In genomic region chr9:126635661-126636439, GRCh38 we compare ENCODE assay signal across 19 cellular contexts. TPM values are rescaled to one million over a fixed set of nuclear protein-coding genes. Genes with fewer than 3 reads are reported as not detected.
DNase-seq lines count a peak whose midpoint lies in the region; ATAC-seq and TF ChIP-seq lines count a peak whose summit lies in the region.
"Had no signal": no experiment of that assay in that cellular context is flagged by ENCODE, and none has a peak within 500 bp of the region (broad histone marks: within the 10 kb centered on the region; RNA-seq: fewer than 3 reads in every experiment).

No MANE protein-coding gene starts in this region.

- in situ Hi-C loops in Panc1 (cut with HindIII; ENCODE audit: low pct_unique_long_range_greater_than_20kb, low sequenced_read_pairs), result no loop called here

- ATAC-seq in activated naive CD8-positive, alpha-beta T cell treated with anti-CD3 and anti-CD28 coated beads, Interleukin-2, amount 10 ng/mL, durations not matched to agents 7 days and 5 days (ENCODE audit: low read depth), result peak; percentile 23
- no peak for ATAC-seq in activated naive CD8-positive, alpha-beta T cell treated with anti-CD3 and anti-CD28 coated beads, Interleukin-2, amount 50 U/mL, for 24 hours
- ATAC-seq in Panc1, result 0 out of 2 replicates have a peak, but pooled peaks have one; percentile 36
- ATAC-seq in effector memory CD8-positive, alpha-beta T cell (replicated peaks), result no peak
- ATAC-seq in GM21423 (IDR thresholded peaks at IDR 0.05; ENCODE audit: unreplicated experiment), result no peak

- POLR2A ChIA-PET in activated naive CD8-positive, alpha-beta T cell treated with anti-CD3 and anti-CD28 coated beads, Interleukin-2, amount 10 ng/mL, durations not matched to agents 7 days and 5 days (lab: Charles Lee), result no interaction called here
- POLR2A ChIA-PET in Panc1 (lab: Charles Lee), result no interaction called here

- no peaks in the 10 kb centered on the region for H3K36me3 Mint-ChIP-seq in activated naive CD8-positive, alpha-beta T cell treated with anti-CD3 and anti-CD28 coated beads, Interleukin-2, amount 10 ng/mL, durations not matched to agents 7 days and 5 days
- no peaks in the 10 kb centered on the region for H3K36me3 Mint-ChIP-seq in activated naive CD8-positive, alpha-beta T cell treated with anti-CD3 and anti-CD28 coated beads, Interleukin-2, amount 50 U/mL, for 24 hours (ENCODE audit: low read depth)
- H3K36me3 Mint-ChIP-seq in effector memory CD8-positive, alpha-beta T cell (ENCODE audit: insufficient read depth), result peaks cover 12% of the 10 kb centered on the region
- H3K36me3 Mint-ChIP-seq in nephron progenitor cell (ENCODE audit: low read depth), result no peaks in the 10 kb centered on the region

- no peaks in the 10 kb centered on the region for H3K9me3 ChIP-seq in Panc1 (ENCODE audit: control insufficient read depth, insufficient read depth, low read depth, low read length)
- H3K9me3 ChIP-seq: A549, BE2C, HAP-1 had no signal

- no peaks in the 10 kb centered on the region for H3K9me3 Mint-ChIP-seq in activated naive CD8-positive, alpha-beta T cell treated with anti-CD3 and anti-CD28 coated beads, Interleukin-2, amount 10 ng/mL, durations not matched to agents 7 days and 5 days
- H3K9me3 Mint-ChIP-seq in activated naive CD8-positive, alpha-beta T cell treated with anti-CD3 and anti-CD28 coated beads, Interleukin-2, amount 50 U/mL, for 24 hours, result no peaks in the 10 kb centered on the region
- no peaks in the 10 kb centered on the region for H3K9me3 Mint-ChIP-seq in effector memory CD8-positive, alpha-beta T cell
- no peaks in the 10 kb centered on the region for H3K9me3 Mint-ChIP-seq in nephron progenitor cell

- no peak for TF ChIP-seq CTCF in Panc1 (IDR thresholded peaks at IDR 0.05)
- no peak for TF ChIP-seq CTCF in nephron progenitor cell (IDR thresholded peaks at IDR 0.05)

- no TSS peak for BruUV-seq in Panc1 (replicated peaks; lab: Mats Ljungman, UMichigan)

- H3K27me3 ChIP-seq in Panc1 (ENCODE audit: control insufficient read depth, insufficient read depth, low read length), result no peaks in the 10 kb centered on the region

- H3K4me1 Mint-ChIP-seq in activated naive CD8-positive, alpha-beta T cell treated with anti-CD3 and anti-CD28 coated beads, Interleukin-2, amount 10 ng/mL, durations not matched to agents 7 days and 5 days, result peaks cover 3% of the 10 kb centered on the region
- H3K4me1 Mint-ChIP-seq in activated naive CD8-positive, alpha-beta T cell treated with anti-CD3 and anti-CD28 coated beads, Interleukin-2, amount 50 U/mL, for 24 hours, result no peaks in the 10 kb centered on the region
- H3K4me1 Mint-ChIP-seq in effector memory CD8-positive, alpha-beta T cell (ENCODE audit: low read depth in 2 of 2), result peaks cover 23 to 27% of the 10 kb centered on the region in 2 donors
- peaks cover 76% of the 10 kb centered on the region for H3K4me1 Mint-ChIP-seq in nephron progenitor cell

- H3K4me3 ChIP-seq in Panc1 (ENCODE audit: low read depth in 2 of 2, low read length in 2 of 2), result no peak overlapping the region
- H3K4me3 ChIP-seq: A549, HAP-1, PC-9 had no signal

- no peak overlapping the region for H3K27ac Mint-ChIP-seq in activated naive CD8-positive, alpha-beta T cell treated with anti-CD3 and anti-CD28 coated beads, Interleukin-2, amount 10 ng/mL, durations not matched to agents 7 days and 5 days
- H3K27ac Mint-ChIP-seq in activated naive CD8-positive, alpha-beta T cell treated with anti-CD3 and anti-CD28 coated beads, Interleukin-2, amount 50 U/mL, for 24 hours, result no peak overlapping the region
- peak overlapping the region in 1 of 2 donors; percentile 71 for H3K27ac Mint-ChIP-seq in effector memory CD8-positive, alpha-beta T cell
- peak overlapping the region; percentile 47 for H3K27ac Mint-ChIP-seq in nephron progenitor cell

- intact Hi-C loops in Panc1 (cut with micrococcal nuclease; ENCODE audit: unreplicated experiment), result no loop called here

- H3K27ac ChIP-seq in Panc1 (ENCODE audit: low read length), result no peak overlapping the region
- H3K27ac ChIP-seq: A549, PC-9 had no signal

- DNase-seq in activated naive CD8-positive, alpha-beta T cell treated with anti-CD3 and anti-CD28 coated beads, Interleukin-2, amount 10 ng/mL, durations not matched to agents 7 days and 5 days, result no peak
- DNase-seq in activated naive CD8-positive, alpha-beta T cell treated with anti-CD3 and anti-CD28 coated beads, Interleukin-2, amount 50 U/mL, for 24 hours, result no peak
- DNase-seq in Panc1 (ENCODE audit: low read depth, low spot score) (no peak), nephron progenitor cell (no peak), NCI-H526 treated with DMSO at 0.1 percent for 48 hours (lab: John Stamatoyannopoulos, UW) (no peak), cerebellar nuclear complex (lab: John Stamatoyannopoulos, UW) (no peak)
- DNase-seq in effector memory CD8-positive, alpha-beta T cell, result no peak
- DNase-seq: BE2C, EL, GF-D8, IMR-90, NCI-H1694, NCI-H446, NCI-H526, PC-9, SIG-M5 had no signal

- H3K4me3 Mint-ChIP-seq in activated naive CD8-positive, alpha-beta T cell treated with anti-CD3 and anti-CD28 coated beads, Interleukin-2, amount 10 ng/mL, durations not matched to agents 7 days and 5 days, result no peak overlapping the region
- H3K4me3 Mint-ChIP-seq in activated naive CD8-positive, alpha-beta T cell treated with anti-CD3 and anti-CD28 coated beads, Interleukin-2, amount 50 U/mL, for 24 hours, result no peak overlapping the region
- H3K4me3 Mint-ChIP-seq in effector memory CD8-positive, alpha-beta T cell, result peak overlapping the region; percentile 11 to 65
- peak overlapping the region; percentile 56 for H3K4me3 Mint-ChIP-seq in nephron progenitor cell

- no peaks in the 10 kb centered on the region for H3K4me1 ChIP-seq in Panc1 (ENCODE audit: control insufficient read depth, insufficient read depth, low read length)
- H3K4me1 ChIP-seq: A549 had no signal

- no peaks in the 10 kb centered on the region for H3K36me3 ChIP-seq in Panc1 (ENCODE audit: control insufficient read depth, insufficient read depth, low read length)
- H3K36me3 ChIP-seq: BE2C, HAP-1 had no signal

- CTCF ChIA-PET in Panc1 (lab: Charles Lee), result interaction anchor here (0.6 kb wide), 1 partner anchor 305 kb away, joined by 4 read pairs; no protein-coding TSS in a partner anchor

- peaks cover 46% of the 10 kb centered on the region for H3K27me3 Mint-ChIP-seq in activated naive CD8-positive, alpha-beta T cell treated with anti-CD3 and anti-CD28 coated beads, Interleukin-2, amount 10 ng/mL, durations not matched to agents 7 days and 5 days
- peaks cover 51% of the 10 kb centered on the region for H3K27me3 Mint-ChIP-seq in activated naive CD8-positive, alpha-beta T cell treated with anti-CD3 and anti-CD28 coated beads, Interleukin-2, amount 50 U/mL, for 24 hours
- peaks cover 43 to 70% of the 10 kb centered on the region in 2 donors for H3K27me3 Mint-ChIP-seq in effector memory CD8-positive, alpha-beta T cell
- peaks cover 86% of the 10 kb centered on the region for H3K27me3 Mint-ChIP-seq in nephron progenitor cell (ENCODE audit: low read depth, poor library complexity)

RNA-seq across cellular contexts. Expression of gene LMX1B, which starts 22.1 kb away (rescaled TPM):
- not detected for total RNA-seq in activated naive CD8-positive, alpha-beta T cell treated with anti-CD3 and anti-CD28 coated beads, Interleukin-2, amount 10 ng/mL, durations not matched to agents 7 days and 5 days
- total RNA-seq in Panc1 (2021; ENCODE audit: unreplicated experiment), result 2.6 TPM
- 4.2 TPM for polyA plus RNA-seq in Panc1 (2012; ENCODE audit: insufficient read length)
- total RNA-seq: IMR-90, PC-9 had no signal
- polyA plus RNA-seq: IMR-90 had no signal

Comparison
In these comparisons a context has a peak if more than half of its experiments do, and no peak if none do; other contexts are left out.
1. ATAC-seq: peak in activated naive CD8-positive, alpha-beta T cell treated with anti-CD3 and anti-CD28 coated beads, Interleukin-2, amount 10 ng/mL, durations not matched to agents 7 days and 5 days (single experiment) and Panc1 (single experiment); none in activated naive CD8-positive, alpha-beta T cell treated with anti-CD3 and anti-CD28 coated beads, Interleukin-2, amount 50 U/mL, for 24 hours (single experiment), effector memory CD8-positive, alpha-beta T cell (single experiment) and GM21423 (single experiment).
2. H3K4me3 Mint-ChIP-seq: peak in effector memory CD8-positive, alpha-beta T cell (2 of 2) and nephron progenitor cell (single experiment); none in activated naive CD8-positive, alpha-beta T cell treated with anti-CD3 and anti-CD28 coated beads, Interleukin-2, amount 10 ng/mL, durations not matched to agents 7 days and 5 days (single experiment) and activated naive CD8-positive, alpha-beta T cell treated with anti-CD3 and anti-CD28 coated beads, Interleukin-2, amount 50 U/mL, for 24 hours (single experiment).